8 cellular contexts compared by ENCODE assay signal in the genomic region with DNA sequence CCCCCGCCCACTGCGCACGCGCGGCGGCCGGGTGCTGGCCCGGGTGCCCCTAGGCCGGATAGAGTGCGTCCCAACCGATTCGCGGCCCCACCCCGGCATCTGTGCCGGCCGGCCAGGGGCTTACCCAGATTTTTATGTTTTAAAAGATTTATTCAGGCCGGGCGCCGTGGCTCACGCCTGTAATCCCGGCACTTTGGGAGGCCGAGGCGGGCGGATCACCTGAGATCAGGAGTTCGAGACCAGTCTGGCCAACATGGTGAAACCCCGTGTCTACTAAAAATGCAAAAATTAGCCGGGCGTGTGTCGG. TPM values are rescaled to one million over a fixed set of nuclear protein-coding genes. Genes with fewer than 3 reads are reported as not detected.
DNase-seq lines count a peak whose midpoint lies in the region; ATAC-seq and TF ChIP-seq lines count a peak whose summit lies in the region.
"Not testable (repeated sequence)": the region's sequence is repeated elsewhere in the genome, so short reads cannot be mapped to it uniquely, and the experiment has no call there.

No MANE protein-coding gene starts in this region.

- H3K4me3 ChIP-seq in BJ (ENCODE audit: low read depth, low read length), result peak overlapping the region; percentile 23

- not testable (repeated sequence) for DNase-seq in BJ (ENCODE audit: low read depth); activated B cell treated with CpG ODN at 0.5 μM for 24 hours; MCF 10A (ENCODE audit: unreplicated experiment); left colon; stimulated activated naive B cell treated with anti-CD40 and anti-IgM and Interleukin-4, amounts not matched to agents 10 μg/mL and 1 μg/mL and 100 μg/mL, for 72 hours

- not testable (repeated sequence) for H3K36me3 ChIP-seq in BJ (ENCODE audit: control insufficient read depth, insufficient read depth, low read length)

- POLR2A ChIA-PET in BJ (lab: Charles Lee); activated B cell treated with CpG ODN at 0.5 μM for 24 hours (lab: Charles Lee); MCF 10A (lab: Yijun Ruan, JAX): not testable (repeated sequence)

- not testable (repeated sequence) for H3K27me3 ChIP-seq in BJ (ENCODE audit: control insufficient read depth, insufficient read depth, low read length)

- CTCF ChIA-PET in BJ (lab: Yijun Ruan, JAX); activated B cell treated with CpG ODN at 0.5 μM for 24 hours (lab: Charles Lee); MCF 10A (lab: Yijun Ruan, JAX): not testable (repeated sequence)

- H3K27me3 Mint-ChIP-seq in activated B cell treated with CpG ODN at 0.5 μM for 24 hours; MCF 10A (ENCODE audit: insufficient read depth, unreplicated experiment); stimulated activated naive B cell treated with anti-CD40 and anti-IgM and Interleukin-4, amounts not matched to agents 10 μg/mL and 1 μg/mL and 100 μg/mL, for 72 hours: not testable (repeated sequence)

- TF ChIP-seq CTCF in BJ (IDR thresholded peaks at IDR 0.05; ENCODE audit: insufficient read depth, low read depth, low read length); activated B cell treated with CpG ODN at 0.5 μM for 24 hours (IDR thresholded peaks at IDR 0.05); MCF 10A (IDR thresholded peaks at IDR 0.05; ENCODE audit: unreplicated experiment): not testable (repeated sequence)

- not testable (repeated sequence) for H3K9me3 Mint-ChIP-seq in activated B cell treated with CpG ODN at 0.5 μM for 24 hours; MCF 10A (ENCODE audit: unreplicated experiment); stimulated activated naive B cell treated with anti-CD40 and anti-IgM and Interleukin-4, amounts not matched to agents 10 μg/mL and 1 μg/mL and 100 μg/mL, for 72 hours

- H3K36me3 Mint-ChIP-seq in activated B cell treated with CpG ODN at 0.5 μM for 24 hours (ENCODE audit: low read depth); MCF 10A (ENCODE audit: insufficient read depth, unreplicated experiment); stimulated activated naive B cell treated with anti-CD40 and anti-IgM and Interleukin-4, amounts not matched to agents 10 μg/mL and 1 μg/mL and 100 μg/mL, for 72 hours: not testable (repeated sequence)

- not testable (repeated sequence) for H3K4me1 Mint-ChIP-seq in activated B cell treated with CpG ODN at 0.5 μM for 24 hours; MCF 10A (ENCODE audit: insufficient read depth, unreplicated experiment); stimulated activated naive B cell treated with anti-CD40 and anti-IgM and Interleukin-4, amounts not matched to agents 10 μg/mL and 1 μg/mL and 100 μg/mL, for 72 hours

- H3K4me3 Mint-ChIP-seq in activated B cell treated with CpG ODN at 0.5 μM for 24 hours; stimulated activated naive B cell treated with anti-CD40 and anti-IgM and Interleukin-4, amounts not matched to agents 10 μg/mL and 1 μg/mL and 100 μg/mL, for 72 hours: not testable (repeated sequence)
- H3K4me3 Mint-ChIP-seq in MCF 10A (ENCODE audit: unreplicated experiment), result peak overlapping the region; percentile 76

- not testable (repeated sequence) for BruUV-seq in MCF 10A (replicated peaks; lab: Mats Ljungman, UMichigan)

- intact Hi-C loops in activated B cell treated with CpG ODN at 0.5 μM for 24 hours (cut with micrococcal nuclease); MCF 10A (cut with micrococcal nuclease); left colon (cut with DNase I, micrococcal nuclease): not testable (repeated sequence)

- peak; percentile 45 for ATAC-seq in GM19467 (IDR thresholded peaks at IDR 0.05; ENCODE audit: unreplicated experiment)
- peak; percentile 68 for ATAC-seq in HG02798 (IDR thresholded peaks at IDR 0.05; ENCODE audit: poor library complexity, unreplicated experiment)
- peak; percentile 55 for ATAC-seq in HG03565 (IDR thresholded peaks at IDR 0.05; ENCODE audit: unreplicated experiment)
- ATAC-seq in activated B cell treated with CpG ODN at 0.5 μM for 24 hours (ENCODE audit: low read depth), result peak; percentile 69
- ATAC-seq in left colon, result peak; percentile 71
- peak; percentile 45 for ATAC-seq in stimulated activated naive B cell treated with anti-CD40 and anti-IgM and Interleukin-4, amounts not matched to agents 10 μg/mL and 1 μg/mL and 100 μg/mL, for 72 hours (replicated peaks)

- not testable (repeated sequence) for H3K27ac Mint-ChIP-seq in activated B cell treated with CpG ODN at 0.5 μM for 24 hours; stimulated activated naive B cell treated with anti-CD40 and anti-IgM and Interleukin-4, amounts not matched to agents 10 μg/mL and 1 μg/mL and 100 μg/mL, for 72 hours
- peak overlapping the region; percentile 78 for H3K27ac Mint-ChIP-seq in MCF 10A (ENCODE audit: low read depth, unreplicated experiment)

RNA-seq across cellular contexts. Expression of a gene that starts 35.9 kb away (rescaled TPM):
- polyA plus RNA-seq in BJ (2011; rRNA removed), result 0.39 and 0.59 TPM in 2 replicates
- polyA minus RNA-seq in BJ (2011; rRNA and poly(A)+ RNA removed), result 0.21 and 0.28 TPM in 2 replicates
- 4.0 and 5.7 TPM in 2 replicates for total RNA-seq in activated B cell treated with CpG ODN at 0.5 μM for 24 hours
- 1.8 and 3.7 TPM in 2 replicates for total RNA-seq in MCF 10A (2022)
- total RNA-seq in left colon, result 1 to 10 TPM; 4.2 to 6.4 TPM
